ENCODE assay signal across 17 cellular contexts in the genomic region with DNA sequence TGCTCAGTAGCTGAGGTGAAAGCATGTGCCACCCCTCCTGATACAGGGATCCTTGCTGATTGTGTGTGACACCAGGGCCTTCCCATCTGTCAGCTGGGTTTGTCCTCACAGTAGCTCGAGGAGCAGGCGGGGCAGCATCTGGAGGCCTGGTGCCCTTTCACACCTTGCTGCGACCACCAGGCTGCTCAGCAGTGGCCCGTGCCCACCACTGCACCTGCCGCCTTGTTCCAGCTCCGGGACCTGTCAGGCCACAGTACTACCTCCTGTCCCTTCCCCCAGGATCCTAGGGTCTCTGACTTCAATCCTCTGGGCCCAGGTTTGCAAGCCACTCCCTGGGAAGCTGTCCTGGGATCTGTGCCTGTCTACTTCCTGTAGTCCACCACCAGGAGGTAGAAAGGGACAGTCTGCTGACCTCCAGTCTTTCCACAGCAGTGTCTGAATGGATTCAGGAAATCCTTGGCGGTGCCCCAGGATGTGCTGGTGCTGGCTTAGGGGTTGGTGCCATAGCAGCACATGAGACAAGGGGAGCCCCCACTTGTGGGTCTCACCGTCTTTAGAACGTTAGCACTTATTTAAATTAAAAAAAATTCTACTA. TPM values are rescaled to one million over a fixed set of nuclear protein-coding genes. Genes with fewer than 3 reads are reported as not detected.
DNase-seq lines count a peak whose midpoint lies in the region; ATAC-seq and TF ChIP-seq lines count a peak whose summit lies in the region.
"Had no signal": no experiment of that assay in that cellular context is flagged by ENCODE, and none has a peak within 500 bp of the region (broad histone marks: within the 10 kb centered on the region; RNA-seq: fewer than 3 reads in every experiment).

No MANE protein-coding gene starts in this region.

- H3K9me3 Mint-ChIP-seq in stimulated activated effector memory CD8-positive, alpha-beta T cell treated with anti-CD3 and anti-CD28 coated beads, Interleukin-12 subunit alpha, Interleukin-12 subunit beta, amount 100 ng/mL, for 72 hours, result no peaks in the 10 kb centered on the region
- H3K9me3 Mint-ChIP-seq: CD4-positive, alpha-beta T cell; naive thymus-derived CD4-positive, alpha-beta T cell had no signal

- H3K18ac ChIP-seq in neuronal stem cell (ENCODE audit: low read length), result peak overlapping the region; percentile 54

- no peaks in the 10 kb centered on the region for H3K36me3 ChIP-seq in Loucy (ENCODE audit: insufficient read depth, low read length)
- peaks cover 6 to 12% of the 10 kb centered on the region in 2 donors for H3K36me3 ChIP-seq in neuronal stem cell (replicated peaks in 1 of 2; ENCODE audit: control insufficient read depth in 2 of 2, insufficient read depth in 2 of 2, low read length in 2 of 2)
- H3K36me3 ChIP-seq: adrenal gland, MG63 had no signal

- peaks cover 19% of the 10 kb centered on the region for H3F3A ChIP-seq in Loucy (ENCODE audit: low read depth)

- H2BK120ac ChIP-seq in neuronal stem cell (ENCODE audit: low read depth, low read length), result no peak overlapping the region

- WGBS in neuronal stem cell (ENCODE audit: extremely low coverage in 2 of 2, insufficient read length in 2 of 2, insufficient replicate concordance in 1 of 2), 2 donors, result no CpG with 5 or more reads among the region's 9 CpGs

- H3K4ac ChIP-seq in neuronal stem cell (ENCODE audit: low read length), result no peak overlapping the region

- H3K27ac Mint-ChIP-seq in stimulated activated effector memory CD8-positive, alpha-beta T cell treated with anti-CD3 and anti-CD28 coated beads, Interleukin-12 subunit alpha, Interleukin-12 subunit beta, amount 100 ng/mL, for 72 hours, result no peak overlapping the region

- peaks cover 64% of the 10 kb centered on the region for H3K4me1 ChIP-seq in Loucy (ENCODE audit: insufficient read depth, low read length, poor library complexity, severe bottlenecking)
- H3K4me1 ChIP-seq in neuronal stem cell (ENCODE audit: control insufficient read depth in 2 of 2, insufficient read depth in 1 of 2, low read depth in 1 of 2, low read length in 2 of 2), result peaks cover 19 to 21% of the 10 kb centered on the region in 2 donors
- H3K4me1 ChIP-seq: adrenal gland had no signal

- H4K20me1 ChIP-seq in Loucy (ENCODE audit: insufficient read depth, low read length, poor library complexity, severe bottlenecking), result no peaks in the 10 kb centered on the region

- H3K4me1 Mint-ChIP-seq in stimulated activated effector memory CD8-positive, alpha-beta T cell treated with anti-CD3 and anti-CD28 coated beads, Interleukin-12 subunit alpha, Interleukin-12 subunit beta, amount 100 ng/mL, for 72 hours, result no peaks in the 10 kb centered on the region

- H3K9me2 ChIP-seq in Loucy (replicated peaks; ENCODE audit: low read depth, low read length), result no peaks in the 10 kb centered on the region

- DNase-seq in HCEC 1CT, result peak; percentile 11
- peak; percentile 68 to 73 for DNase-seq in dermis microvascular lymphatic vessel endothelial cell (ENCODE audit: low read depth in 2 of 2)
- no peak for DNase-seq in neuronal stem cell (ENCODE audit: low spot score)
- DNase-seq in stimulated activated effector memory CD8-positive, alpha-beta T cell treated with anti-CD3 and anti-CD28 coated beads, Interleukin-12 subunit alpha, Interleukin-12 subunit beta, amount 100 ng/mL, for 72 hours (ENCODE audit: low spot score in 2 of 2), result no peak
- no peak for DNase-seq in T-helper 2 cell
- DNase-seq: activated CD8-positive, alpha-beta memory T cell treated with anti-CD3 and anti-CD28 coated beads, Interleukin-2, amount 50 U/mL, for 4 hours; CD4-positive, alpha-beta T cell; effector CD4-positive, alpha-beta T cell; GDM1; GOT3; MG63; naive thymus-derived CD4-positive, alpha-beta T cell; NCI-H2107; SW 1271 had no signal

- no peak overlapping the region for H2BK12ac ChIP-seq in neuronal stem cell (ENCODE audit: low read length)

- peaks cover 13% of the 10 kb centered on the region for H3K79me1 ChIP-seq in neuronal stem cell (ENCODE audit: low read depth, low read length)

- peak overlapping the region; percentile 87 for H3K4me2 ChIP-seq in Loucy (ENCODE audit: low read depth, low read length, poor library complexity, severe bottlenecking)
- no peak overlapping the region for H3K4me2 ChIP-seq in neuronal stem cell (ENCODE audit: insufficient read depth, low read length, poor library complexity, severe bottlenecking)

- H4K8ac ChIP-seq in neuronal stem cell (ENCODE audit: low read depth, low read length), result no peak overlapping the region

- H2BK5ac ChIP-seq in neuronal stem cell (ENCODE audit: low read length), result no peak overlapping the region

- no peak overlapping the region for H2BK15ac ChIP-seq in neuronal stem cell (ENCODE audit: low read length)

- H3K79me2 ChIP-seq in Loucy (ENCODE audit: insufficient read depth, low read length), result no peaks in the 10 kb centered on the region

- TF ChIP-seq CTCF in Loucy (conservative IDR thresholded peaks at IDR 0.05; ENCODE audit: low read length), result no peak

- no peak overlapping the region for H3K23ac ChIP-seq in neuronal stem cell (ENCODE audit: low read depth, low read length, poor library complexity)

- peak overlapping the region; percentile 80 for H3K9ac ChIP-seq in Loucy (ENCODE audit: low read depth, low read length, poor library complexity, severe bottlenecking)
- no peak overlapping the region for H3K9ac ChIP-seq in neuronal stem cell (ENCODE audit: low read depth, low read length, poor library complexity)

- H2AFZ ChIP-seq in Loucy (ENCODE audit: low read length) (no peak overlapping the region), neuronal stem cell (ENCODE audit: low read length) (no peak overlapping the region)

- H3K9me3 ChIP-seq in Loucy (ENCODE audit: insufficient read depth, low read depth, low read length) (no peaks in the 10 kb centered on the region), neuronal stem cell (replicated peaks in 1 of 2; ENCODE audit: control insufficient read depth in 2 of 2, insufficient read depth in 1 of 2, low read depth in 1 of 2, low read length in 2 of 2) (peaks cover 0 to 3% of the 10 kb centered on the region in 2 donors)
- H3K9me3 ChIP-seq: adrenal gland, MG63 had no signal

- H2AK5ac ChIP-seq in neuronal stem cell (ENCODE audit: low read depth, low read length), result no peak overlapping the region

- H4K91ac ChIP-seq in neuronal stem cell (ENCODE audit: low read depth, low read length, poor library complexity), result no peak overlapping the region

- no peaks in the 10 kb centered on the region for H3K36me3 Mint-ChIP-seq in stimulated activated effector memory CD8-positive, alpha-beta T cell treated with anti-CD3 and anti-CD28 coated beads, Interleukin-12 subunit alpha, Interleukin-12 subunit beta, amount 100 ng/mL, for 72 hours

- H3K27ac ChIP-seq in neuronal stem cell (replicated peaks; ENCODE audit: low read length), result no peak overlapping the region
- H3K27ac ChIP-seq: adrenal gland had no signal

- H3K27me3 ChIP-seq in Loucy (ENCODE audit: insufficient read depth, low read length, poor library complexity, severe bottlenecking), result no peaks in the 10 kb centered on the region
- H3K27me3 ChIP-seq in neuronal stem cell (ENCODE audit: control insufficient read depth in 3 of 3, insufficient read depth in 3 of 3, low read depth in 1 of 3, low read length in 3 of 3), result no peaks in the 10 kb centered on the region
- H3K27me3 ChIP-seq: adrenal gland, MG63 had no signal

- H3K4me3 Mint-ChIP-seq in stimulated activated effector memory CD8-positive, alpha-beta T cell treated with anti-CD3 and anti-CD28 coated beads, Interleukin-12 subunit alpha, Interleukin-12 subunit beta, amount 100 ng/mL, for 72 hours, result no peak overlapping the region
- H3K4me3 Mint-ChIP-seq: CD4-positive, alpha-beta T cell had no signal

- H3K4me3 ChIP-seq in Loucy (ENCODE audit: low read length, poor library complexity, severe bottlenecking), result peak overlapping the region; percentile 63
- H3K4me3 ChIP-seq in neuronal stem cell (ENCODE audit: low read length in 2 of 2), result no peak overlapping the region
- H3K4me3 ChIP-seq: adrenal gland, MG63 had no signal

- H3K14ac ChIP-seq in neuronal stem cell (ENCODE audit: low read length), result no peak overlapping the region

- no peak for ATAC-seq in GM21619 (IDR thresholded peaks at IDR 0.05; ENCODE audit: unreplicated experiment)
- no peak for ATAC-seq in stimulated activated effector memory CD8-positive, alpha-beta T cell treated with anti-CD3 and anti-CD28 coated beads, Interleukin-12 subunit alpha, Interleukin-12 subunit beta, amount 100 ng/mL, for 72 hours

RNA-seq across cellular contexts. Expression of gene APBA2, which starts 27.5 kb away (rescaled TPM):
- total RNA-seq in dermis microvascular lymphatic vessel endothelial cell, result 22.7 and 44.4 TPM in 2 replicates
- 30.6 TPM for polyA plus RNA-seq in neuronal stem cell (2013, experiment 1 of 2)
- 29.0 TPM for polyA plus RNA-seq in neuronal stem cell (2013, experiment 2 of 2)

Comparison
In these comparisons a context has a peak if more than half of its experiments do, and no peak if none do; other contexts are left out.
1. DNase-seq: peak in HCEC 1CT (single experiment) and dermis microvascular lymphatic vessel endothelial cell (2 of 2); none in neuronal stem cell (single experiment), stimulated activated effector memory CD8-positive, alpha-beta T cell treated with anti-CD3 and anti-CD28 coated beads, Interleukin-12 subunit alpha, Interleukin-12 subunit beta, amount 100 ng/mL, for 72 hours (0 of 2) and T-helper 2 cell (0 of 5).